Comparison of ENCODE assay signal across 9 cellular contexts in genomic region chr4:85498068-85498733, GRCh38. TPM values are rescaled to one million over a fixed set of nuclear protein-coding genes. Genes with fewer than 3 reads are reported as not detected.
DNase-seq lines count a peak whose midpoint lies in the region; ATAC-seq and TF ChIP-seq lines count a peak whose summit lies in the region.
"Had no signal": no experiment of that assay in that cellular context is flagged by ENCODE, and none has a peak within 500 bp of the region (broad histone marks: within the 10 kb centered on the region; RNA-seq: fewer than 3 reads in every experiment).

No MANE protein-coding gene starts in this region.

- TF ChIP-seq CTCF in esophagus muscularis mucosa (IDR thresholded peaks at IDR 0.05), result no peak

- no peaks in the 10 kb centered on the region for H3K36me3 ChIP-seq in esophagus muscularis mucosa

- H3K4me1 Mint-ChIP-seq in activated naive CD8-positive, alpha-beta T cell treated with anti-CD3 and anti-CD28 coated beads, Interleukin-2, amount 50 U/mL, for 24 hours, result no peaks in the 10 kb centered on the region

- no peaks in the 10 kb centered on the region for H3K27me3 Mint-ChIP-seq in activated naive CD8-positive, alpha-beta T cell treated with anti-CD3 and anti-CD28 coated beads, Interleukin-2, amount 50 U/mL, for 24 hours
- H3K27me3 Mint-ChIP-seq: stimulated activated naive CD8-positive, alpha-beta T cell treated with anti-CD3 and anti-CD28 coated beads, Interleukin-15, Interleukin-2, amounts not matched to agents 100 ng/mL and 50 ng/mL, for 24 hours had no signal

- WGBS in esophagus muscularis mucosa, result 54% methylated on average over 5 of the region's 5 CpGs

- H3K36me3 Mint-ChIP-seq in activated naive CD8-positive, alpha-beta T cell treated with anti-CD3 and anti-CD28 coated beads, Interleukin-2, amount 50 U/mL, for 24 hours (ENCODE audit: low read depth), result no peaks in the 10 kb centered on the region

- no peak for TF ChIP-seq POLR2A in esophagus muscularis mucosa (IDR thresholded peaks at IDR 0.05; ENCODE audit: low read depth)

- peak; percentile 44 for DNase-seq in NAMALWA (ENCODE audit: low spot score)
- DNase-seq in esophagus muscularis mucosa (ENCODE audit: extremely low spot score), result no peak
- DNase-seq in skeletal muscle cell (ENCODE audit: low read depth), result peak; percentile 57
- DNase-seq in stimulated activated CD8-positive, alpha-beta memory T cell treated with anti-CD3 and anti-CD28 coated beads, Interleukin-4, amount 100 ng/mL, for 48 hours, result no peak
- no peak for DNase-seq in activated naive CD8-positive, alpha-beta T cell treated with anti-CD3 and anti-CD28 coated beads, Interleukin-2, amount 50 U/mL, for 24 hours
- DNase-seq in epidermal melanocyte (ENCODE audit: insufficient read length, low spot score), result no peak

- H3K9me3 Mint-ChIP-seq in activated naive CD8-positive, alpha-beta T cell treated with anti-CD3 and anti-CD28 coated beads, Interleukin-2, amount 50 U/mL, for 24 hours, result peaks cover 12% of the 10 kb centered on the region

- no peak overlapping the region for H3K27ac Mint-ChIP-seq in activated naive CD8-positive, alpha-beta T cell treated with anti-CD3 and anti-CD28 coated beads, Interleukin-2, amount 50 U/mL, for 24 hours
- H3K27ac Mint-ChIP-seq: stimulated activated naive CD8-positive, alpha-beta T cell treated with anti-CD3 and anti-CD28 coated beads, Interleukin-15, Interleukin-2, amounts not matched to agents 100 ng/mL and 50 ng/mL, for 24 hours had no signal

- H3K4me3 Mint-ChIP-seq in activated naive CD8-positive, alpha-beta T cell treated with anti-CD3 and anti-CD28 coated beads, Interleukin-2, amount 50 U/mL, for 24 hours, result no peak overlapping the region
- H3K4me3 Mint-ChIP-seq: stimulated activated naive CD8-positive, alpha-beta T cell treated with anti-CD3 and anti-CD28 coated beads, Interleukin-15, Interleukin-2, amounts not matched to agents 100 ng/mL and 50 ng/mL, for 24 hours had no signal

- peak overlapping the region in 3 of 4 donors; percentile 16 to 43 (median 18) for H3K27ac ChIP-seq in esophagus muscularis mucosa (replicated peaks in 1 of 4)

- intact Hi-C loops in esophagus muscularis mucosa (cut with DNase I), result no loop called here

- peak; percentile 95 for ATAC-seq in GM18519 (IDR thresholded peaks at IDR 0.05; ENCODE audit: low FRiP score, unreplicated experiment)
- peak; percentile 99 for ATAC-seq in HG02678 (IDR thresholded peaks at IDR 0.05; ENCODE audit: unreplicated experiment)
- no peak for ATAC-seq in activated naive CD8-positive, alpha-beta T cell treated with anti-CD3 and anti-CD28 coated beads, Interleukin-2, amount 50 U/mL, for 24 hours

- no peaks in the 10 kb centered on the region for H3K27me3 ChIP-seq in esophagus muscularis mucosa

- no peak for TF ChIP-seq EP300 in esophagus muscularis mucosa (IDR thresholded peaks at IDR 0.05)

- peaks cover 9 to 25% (median 11%) of the 10 kb centered on the region in 4 donors for H3K4me1 ChIP-seq in esophagus muscularis mucosa

- H3K4me3 ChIP-seq in esophagus muscularis mucosa (no peak overlapping the region), skeletal muscle cell (ENCODE audit: low read depth, low read length) (no peak overlapping the region)

- no peaks in the 10 kb centered on the region for H3K9me3 ChIP-seq in esophagus muscularis mucosa

RNA-seq across cellular contexts. Expression of gene ARHGAP24, which starts 23.3 kb away (rescaled TPM):
- 10 to 100 TPM; 17.6 to 30.2 (median 23.6) TPM for total RNA-seq in esophagus muscularis mucosa

Comparison
In these comparisons a context has a peak if more than half of its experiments do, and no peak if none do; other contexts are left out.
1. DNase-seq: peak in NAMALWA (single experiment) and skeletal muscle cell (single experiment); none in esophagus muscularis mucosa (single experiment), stimulated activated CD8-positive, alpha-beta memory T cell treated with anti-CD3 and anti-CD28 coated beads, Interleukin-4, amount 100 ng/mL, for 48 hours (single experiment), activated naive CD8-positive, alpha-beta T cell treated with anti-CD3 and anti-CD28 coated beads, Interleukin-2, amount 50 U/mL, for 24 hours (single experiment) and epidermal melanocyte (single experiment).